26 cellular contexts compared by ENCODE assay signal in the genomic region with DNA sequence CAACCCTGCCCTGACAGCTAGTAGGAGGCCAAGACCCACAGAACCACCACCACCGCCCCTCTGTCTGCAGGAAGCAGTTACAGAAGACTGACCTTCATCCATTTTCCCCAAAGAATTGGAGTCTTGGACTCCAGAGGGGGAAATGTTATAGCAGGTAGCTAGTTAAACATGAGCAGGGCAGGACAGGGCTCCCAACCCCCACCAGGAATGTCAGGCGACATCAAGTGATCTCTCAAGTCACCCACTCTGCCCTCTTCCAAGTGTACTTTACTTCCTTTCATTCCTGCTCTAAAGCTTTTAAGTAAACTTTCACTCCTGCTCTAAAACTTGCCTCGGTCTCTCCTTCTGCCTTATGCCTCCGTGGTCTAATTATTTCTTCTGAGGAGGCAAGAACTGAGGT. TPM values are rescaled to one million over a fixed set of nuclear protein-coding genes. Genes with fewer than 3 reads are reported as not detected.
A peak's percentile ranks its signal among the peaks of the same experiment; 100 is the strongest.
DNase-seq lines count a peak whose midpoint lies in the region; ATAC-seq and TF ChIP-seq lines count a peak whose summit lies in the region.
"Had no signal": no experiment of that assay in that cellular context is flagged by ENCODE, and none has a peak within 500 bp of the region (broad histone marks: within the 10 kb centered on the region; RNA-seq: fewer than 3 reads in every experiment).

No MANE protein-coding gene starts in this region.

- H3K9me3 ChIP-seq in HUES48 (ENCODE audit: control insufficient read depth, insufficient read depth, low read length) (no peaks in the 10 kb centered on the region), hepatocyte (ENCODE audit: low read depth) (no peaks in the 10 kb centered on the region), mesenchymal stem cell (ENCODE audit: control insufficient read depth, low read length) (no peaks in the 10 kb centered on the region), thyroid gland (no peaks in the 10 kb centered on the region)
- H3K9me3 ChIP-seq: A549, SK-N-SH had no signal

- H3K4me2 ChIP-seq in hepatocyte, result no peak overlapping the region
- H3K4me2 ChIP-seq in mesenchymal stem cell (ENCODE audit: low read length, poor library complexity, severe bottlenecking), result no peak overlapping the region
- H3K4me2 ChIP-seq: A549, KMS-11, SK-N-SH had no signal

- H2AFZ ChIP-seq in hepatocyte (no peak overlapping the region), mesenchymal stem cell (ENCODE audit: low read depth, low read length) (no peak overlapping the region)

- no peaks in the 10 kb centered on the region for H3K79me1 ChIP-seq in mesenchymal stem cell (replicated peaks; ENCODE audit: low read length, poor library complexity, severe bottlenecking)

- no peak overlapping the region for H2BK5ac ChIP-seq in mesenchymal stem cell (ENCODE audit: low read depth, low read length, poor library complexity, severe bottlenecking)

- no peaks in the 10 kb centered on the region for H4K20me1 ChIP-seq in hepatocyte (ENCODE audit: insufficient read depth, poor library complexity, severe bottlenecking)

- H3K18ac ChIP-seq in mesenchymal stem cell (ENCODE audit: low read depth in 1 of 2, low read length in 2 of 2), result no peak overlapping the region

- H2BK120ac ChIP-seq in mesenchymal stem cell (ENCODE audit: low read depth, low read length), result peak overlapping the region; percentile 49

- H4K8ac ChIP-seq in mesenchymal stem cell (ENCODE audit: low read length), result no peak overlapping the region

- H3K4ac ChIP-seq in mesenchymal stem cell (ENCODE audit: low read depth in 1 of 2, low read length in 2 of 2), result no peak overlapping the region

- H3K4me1 Mint-ChIP-seq in activated CD8-positive, alpha-beta T cell treated with anti-CD3 and anti-CD28 coated beads for 36 hours (ENCODE audit: low read depth), result no peaks in the 10 kb centered on the region
- H3K4me1 Mint-ChIP-seq: CD8-positive, alpha-beta memory T cell had no signal

- H3K9ac ChIP-seq in HUES48 (ENCODE audit: low read depth, low read length) (no peak overlapping the region), mesenchymal stem cell (ENCODE audit: low read length) (no peak overlapping the region)
- H3K9ac ChIP-seq: KMS-11, SK-N-SH had no signal

- peak; percentile 30 for DNase-seq in hepatocyte (ENCODE audit: low spot score)
- no peak for DNase-seq in mesenchymal stem cell
- DNase-seq in thyroid gland, result peak; percentile 74 to 81
- no peak for DNase-seq in CD1c-positive myeloid dendritic cell (ENCODE audit: extremely low spot score)
- DNase-seq in hippocampal formation (lab: John Stamatoyannopoulos, UW), result no peak
- no peak for DNase-seq in activated CD8-positive, alpha-beta T cell treated with anti-CD3 and anti-CD28 coated beads for 36 hours
- DNase-seq: CD8-positive, alpha-beta memory T cell; DMS 273 treated with DMSO at 0.1 percent for 48 hours; DMS79; EL; GDM1; NCI-H1048; NCI-H1417; NCI-H1694 treated with DMSO at 0.1 percent for 48 hours; NCI-H2081 treated with DMSO at 0.1 percent for 48 hours; NCI-H524; NCI-H774; NK-92 treated with Interleukin-12 subunit alpha and Interleukin-12 subunit beta, amount 100 ng/mL, for 24 hours; PC-3; SK-N-SH had no signal

- H3K4me1 ChIP-seq in HUES48 (ENCODE audit: control insufficient read depth, insufficient read depth, low read length) (peaks cover 32% of the 10 kb centered on the region), hepatocyte (ENCODE audit: insufficient read depth) (peaks cover 13% of the 10 kb centered on the region), mesenchymal stem cell (ENCODE audit: control insufficient read depth, insufficient read depth, low read depth, low read length) (no peaks in the 10 kb centered on the region), thyroid gland (peaks cover 0 to 6% of the 10 kb centered on the region in 2 donors)
- H3K4me1 ChIP-seq: A549 had no signal

- no peak overlapping the region for H3K14ac ChIP-seq in mesenchymal stem cell (ENCODE audit: low read length in 2 of 2)

- H3K27me3 Mint-ChIP-seq in activated CD8-positive, alpha-beta T cell treated with anti-CD3 and anti-CD28 coated beads for 36 hours, result peaks cover 3% of the 10 kb centered on the region

- no peak for TF ChIP-seq CTCF in hepatocyte (IDR thresholded peaks at IDR 0.05; ENCODE audit: poor library complexity)
- no peak for TF ChIP-seq CTCF in thyroid gland (IDR thresholded peaks at IDR 0.05)
- TF ChIP-seq CTCF in activated CD8-positive, alpha-beta T cell treated with anti-CD3 and anti-CD28 coated beads for 36 hours (IDR thresholded peaks at IDR 0.05), result no peak

- H2AK5ac ChIP-seq in mesenchymal stem cell (ENCODE audit: low read length, severe bottlenecking), result no peak overlapping the region

- H2BK12ac ChIP-seq in mesenchymal stem cell (ENCODE audit: low read length in 2 of 2), result no peak overlapping the region

- H2BK15ac ChIP-seq in mesenchymal stem cell (ENCODE audit: low read depth, poor library complexity, severe bottlenecking), result no peak overlapping the region

- H3K4me3 ChIP-seq in HUES48 (ENCODE audit: low read depth, low read length) (no peak overlapping the region), hepatocyte (no peak overlapping the region), mesenchymal stem cell (ENCODE audit: insufficient read depth in 1 of 2, low read depth in 1 of 2, low read length in 2 of 2) (no peak overlapping the region), thyroid gland (replicated peaks in 1 of 3) (no peak overlapping the region)
- H3K4me3 ChIP-seq: A549, GM12878 had no signal

- H3K9me3 Mint-ChIP-seq in activated CD8-positive, alpha-beta T cell treated with anti-CD3 and anti-CD28 coated beads for 36 hours, result no peaks in the 10 kb centered on the region
- H3K9me3 Mint-ChIP-seq: CD8-positive, alpha-beta memory T cell; IgD-negative memory B cell had no signal

- no peaks in the 10 kb centered on the region for H3K79me2 ChIP-seq in hepatocyte

- CTCF ChIA-PET in activated CD8-positive, alpha-beta T cell treated with anti-CD3 and anti-CD28 coated beads for 36 hours (lab: Charles Lee), result no interaction called here

- H3K27me3 ChIP-seq in HUES48 (ENCODE audit: control insufficient read depth, insufficient read depth, low read length), result no peaks in the 10 kb centered on the region
- H3K27me3 ChIP-seq in hepatocyte, result no peaks in the 10 kb centered on the region
- H3K27me3 ChIP-seq in mesenchymal stem cell (ENCODE audit: control insufficient read depth in 1 of 2, insufficient read depth in 1 of 2, low read length in 2 of 2), result peaks cover 0 to 2% of the 10 kb centered on the region in 2 experiments
- H3K27me3 ChIP-seq in thyroid gland, result no peaks in the 10 kb centered on the region

- no peaks in the 10 kb centered on the region for H3K36me3 Mint-ChIP-seq in activated CD8-positive, alpha-beta T cell treated with anti-CD3 and anti-CD28 coated beads for 36 hours (ENCODE audit: low read depth)
- H3K36me3 Mint-ChIP-seq: CD8-positive, alpha-beta memory T cell; IgD-negative memory B cell had no signal

- no peak overlapping the region for H4K91ac ChIP-seq in mesenchymal stem cell (ENCODE audit: low read length)

- TF ChIP-seq POLR2A in thyroid gland (IDR thresholded peaks at IDR 0.05), result no peak

- H3K27ac ChIP-seq in HUES48 (ENCODE audit: low read depth, low read length) (peak overlapping the region; percentile 18), hepatocyte (no peak overlapping the region), mesenchymal stem cell (ENCODE audit: low read length, poor library complexity, severe bottlenecking) (no peak overlapping the region), thyroid gland (peak overlapping the region in 2 of 3 donors; percentile 36 to 37)
- H3K27ac ChIP-seq: A549, C4-2B, KMS-11 had no signal

- no peak overlapping the region for H3K27ac Mint-ChIP-seq in activated CD8-positive, alpha-beta T cell treated with anti-CD3 and anti-CD28 coated beads for 36 hours
- H3K27ac Mint-ChIP-seq: CD8-positive, alpha-beta memory T cell had no signal

- 55% methylated on average over 4 of the region's 4 CpGs for WGBS in hepatocyte (ENCODE audit: low lambda C conversion rate, missing lambda C conversion rate)
- 60% methylated on average over 3 of the region's 4 CpGs for WGBS in mesenchymal stem cell
- 33 to 42% methylated on average over 4 of the region's 4 CpGs for WGBS in thyroid gland, 2 donors

- ATAC-seq in activated CD8-positive, alpha-beta T cell treated with anti-CD3 and anti-CD28 coated beads for 36 hours, result no peak
- ATAC-seq: A549, GM12878, PC-3 had no signal

- H3K4me3 Mint-ChIP-seq in activated CD8-positive, alpha-beta T cell treated with anti-CD3 and anti-CD28 coated beads for 36 hours, result no peak overlapping the region
- H3K4me3 Mint-ChIP-seq: CD8-positive, alpha-beta memory T cell; IgD-negative memory B cell had no signal

- intact Hi-C loops in thyroid gland (cut with DNase I), result no loop called here
- intact Hi-C loops in activated CD8-positive, alpha-beta T cell treated with anti-CD3 and anti-CD28 coated beads for 36 hours (cut with micrococcal nuclease), result no loop called here

- no peak overlapping the region for H3K23ac ChIP-seq in mesenchymal stem cell (ENCODE audit: low read length in 2 of 2)

- H3K9me2 ChIP-seq in hepatocyte (replicated peaks; ENCODE audit: insufficient read depth), result no peaks in the 10 kb centered on the region
- H3K9me2 ChIP-seq: SK-N-SH had no signal

- H3K36me3 ChIP-seq in HUES48 (ENCODE audit: control insufficient read depth, insufficient read depth, low read length), result no peaks in the 10 kb centered on the region
- H3K36me3 ChIP-seq in hepatocyte (replicated peaks; ENCODE audit: insufficient read depth, low read depth), result no peaks in the 10 kb centered on the region
- no peaks in the 10 kb centered on the region for H3K36me3 ChIP-seq in mesenchymal stem cell (ENCODE audit: control insufficient read depth in 1 of 2, insufficient read depth in 2 of 2, low read depth in 1 of 2, low read length in 2 of 2)
- no peaks in the 10 kb centered on the region for H3K36me3 ChIP-seq in thyroid gland

- POLR2A ChIA-PET in activated CD8-positive, alpha-beta T cell treated with anti-CD3 and anti-CD28 coated beads for 36 hours (lab: Charles Lee), result no interaction called here

RNA-seq across cellular contexts. Expression of gene AADAT, which starts 17.1 kb away (rescaled TPM):
- 8.6 and 10.3 TPM in 2 replicates for total RNA-seq in hepatocyte
- polyA plus RNA-seq in hepatocyte, result 10.8 and 11.1 TPM in 2 replicates
- 8.1 TPM for polyA plus RNA-seq in mesenchymal stem cell (2013, experiment 1 of 2)
- 8.5 TPM for polyA plus RNA-seq in mesenchymal stem cell (2013, experiment 2 of 2)
- total RNA-seq in thyroid gland, result 10 to 100 TPM in 2 of 4 donors, 1 to 10 TPM in 2; 5.7 to 12.1 (median 8.9) TPM
- not detected for total RNA-seq in activated CD8-positive, alpha-beta T cell treated with anti-CD3 and anti-CD28 coated beads for 36 hours
- total RNA-seq: CD8-positive, alpha-beta memory T cell; GM12878 had no signal
- polyA plus RNA-seq: CD8-positive, alpha-beta memory T cell; GM12878; IgD-negative memory B cell had no signal

Comparison
In these comparisons a context has a peak if more than half of its experiments do, and no peak if none do; other contexts are left out.
1. H3K27ac ChIP-seq: peak in HUES48 (single experiment) and thyroid gland (2 of 3); none in hepatocyte (single experiment) and mesenchymal stem cell (single experiment).
2. DNase-seq: peak in hepatocyte (single experiment) and thyroid gland (2 of 2); none in mesenchymal stem cell (single experiment), CD1c-positive myeloid dendritic cell (single experiment), hippocampal formation (0 of 2) and activated CD8-positive, alpha-beta T cell treated with anti-CD3 and anti-CD28 coated beads for 36 hours (single experiment).